Comparison of ENCODE assay signal across 12 cellular contexts in genomic region chr1:33128781-33129180, GRCh38. TPM values are rescaled to one million over a fixed set of nuclear protein-coding genes. Genes with fewer than 3 reads are reported as not detected.
DNase-seq lines count a peak whose midpoint lies in the region; ATAC-seq and TF ChIP-seq lines count a peak whose summit lies in the region.
"Had no signal": no experiment of that assay in that cellular context is flagged by ENCODE, and none has a peak within 500 bp of the region (broad histone marks: within the 10 kb centered on the region; RNA-seq: fewer than 3 reads in every experiment).

No MANE protein-coding gene starts in this region.

- no peak for ATAC-seq in CD8-positive, alpha-beta T cell
- ATAC-seq in activated CD8-positive, alpha-beta T cell treated with anti-CD3 and anti-CD28 coated beads for 36 hours, result no peak
- no peak for ATAC-seq in naive thymus-derived CD8-positive, alpha-beta T cell

- H3K9ac ChIP-seq in HUES48 (ENCODE audit: low read depth, low read length), result no peak overlapping the region

- no peaks in the 10 kb centered on the region for H3K27me3 ChIP-seq in CD8-positive, alpha-beta T cell (ENCODE audit: insufficient read depth, low read length)
- no peaks in the 10 kb centered on the region for H3K27me3 ChIP-seq in HUES48 (ENCODE audit: control insufficient read depth, insufficient read depth, low read length)
- H3K27me3 ChIP-seq: sigmoid colon had no signal

- H3K4me3 ChIP-seq in CD8-positive, alpha-beta T cell (ENCODE audit: low read depth, low read length), result no peak overlapping the region
- H3K4me3 ChIP-seq in HUES48 (ENCODE audit: low read depth, low read length), result 0 out of 2 replicates have a peak overlapping the region, but pooled peaks have one; percentile 18
- H3K4me3 ChIP-seq: sigmoid colon had no signal

- peaks cover 57% of the 10 kb centered on the region for H3K4me1 Mint-ChIP-seq in CD8-positive, alpha-beta T cell (ENCODE audit: low read depth)
- peaks cover 51% of the 10 kb centered on the region for H3K4me1 Mint-ChIP-seq in activated CD8-positive, alpha-beta T cell treated with anti-CD3 and anti-CD28 coated beads for 36 hours (ENCODE audit: low read depth)
- peaks cover 28 to 60% (median 53%) of the 10 kb centered on the region in 4 donors for H3K4me1 Mint-ChIP-seq in naive thymus-derived CD8-positive, alpha-beta T cell

- H3K27ac ChIP-seq in CD8-positive, alpha-beta T cell (ENCODE audit: low read depth, low read length), result no peak overlapping the region
- no peak overlapping the region for H3K27ac ChIP-seq in HUES48 (ENCODE audit: low read depth, low read length)

- CTCF ChIA-PET in CD8-positive, alpha-beta T cell (lab: Charles Lee), result interaction anchor here (4.4 kb wide), 1 partner anchor 34 kb away, joined by 33 read pairs; no protein-coding TSS in a partner anchor
- CTCF ChIA-PET in activated CD8-positive, alpha-beta T cell treated with anti-CD3 and anti-CD28 coated beads for 36 hours (lab: Charles Lee), result interaction anchor here (1.6 kb wide), 1 partner anchor 44 kb away, joined by 3 read pairs; no protein-coding TSS in a partner anchor

- intact Hi-C loops in CD8-positive, alpha-beta T cell (cut with DNase I, micrococcal nuclease), result loop anchor here in 1 of 2 experiments (5.0 to 10.0 kb wide), 4 partner anchors 224 to 1484 kb away; partner anchors contain the start of genes PEF1, S100PBP, YARS1 and ZSCAN20
- intact Hi-C loops in activated CD8-positive, alpha-beta T cell treated with anti-CD3 and anti-CD28 coated beads for 36 hours (cut with micrococcal nuclease), result no loop called here

- H3K27ac Mint-ChIP-seq in CD8-positive, alpha-beta T cell, result peak overlapping the region; percentile 88
- H3K27ac Mint-ChIP-seq in activated CD8-positive, alpha-beta T cell treated with anti-CD3 and anti-CD28 coated beads for 36 hours, result peak overlapping the region; percentile 97
- peak overlapping the region; percentile 50 to 94 (median 89) for H3K27ac Mint-ChIP-seq in naive thymus-derived CD8-positive, alpha-beta T cell
- H3K27ac Mint-ChIP-seq: nephron progenitor cell had no signal

- H3K4me3 Mint-ChIP-seq in CD8-positive, alpha-beta T cell, result peak overlapping the region; percentile 42
- peak overlapping the region; percentile 93 for H3K4me3 Mint-ChIP-seq in activated CD8-positive, alpha-beta T cell treated with anti-CD3 and anti-CD28 coated beads for 36 hours
- peak overlapping the region; percentile 35 to 97 (median 81) for H3K4me3 Mint-ChIP-seq in naive thymus-derived CD8-positive, alpha-beta T cell
- H3K4me3 Mint-ChIP-seq: nephron progenitor cell had no signal

- POLR2A ChIA-PET in CD8-positive, alpha-beta T cell (lab: Charles Lee), result no interaction called here
- POLR2A ChIA-PET in activated CD8-positive, alpha-beta T cell treated with anti-CD3 and anti-CD28 coated beads for 36 hours (lab: Charles Lee), result interaction anchor here (1.3 kb wide), 1 partner anchor 53 kb away, joined by 4 read pairs; the partner anchor contains the start of gene TRIM62
- POLR2A ChIA-PET in naive thymus-derived CD8-positive, alpha-beta T cell (lab: Charles Lee), result no interaction called here

- peaks cover 30% of the 10 kb centered on the region for H3K36me3 Mint-ChIP-seq in CD8-positive, alpha-beta T cell
- peaks cover 18% of the 10 kb centered on the region for H3K36me3 Mint-ChIP-seq in activated CD8-positive, alpha-beta T cell treated with anti-CD3 and anti-CD28 coated beads for 36 hours (ENCODE audit: low read depth)
- peaks cover 0 to 2% (median 0%) of the 10 kb centered on the region in 3 donors for H3K36me3 Mint-ChIP-seq in naive thymus-derived CD8-positive, alpha-beta T cell

- no peaks in the 10 kb centered on the region for H3K36me3 ChIP-seq in CD8-positive, alpha-beta T cell (ENCODE audit: insufficient read depth, low read length)
- H3K36me3 ChIP-seq in HUES48 (ENCODE audit: control insufficient read depth, insufficient read depth, low read length), result no peaks in the 10 kb centered on the region
- H3K36me3 ChIP-seq: sigmoid colon had no signal

- no peaks in the 10 kb centered on the region for H3K9me3 Mint-ChIP-seq in CD8-positive, alpha-beta T cell
- no peaks in the 10 kb centered on the region for H3K9me3 Mint-ChIP-seq in activated CD8-positive, alpha-beta T cell treated with anti-CD3 and anti-CD28 coated beads for 36 hours
- H3K9me3 Mint-ChIP-seq in naive thymus-derived CD8-positive, alpha-beta T cell, result no peaks in the 10 kb centered on the region

- no peaks in the 10 kb centered on the region for H3K9me3 ChIP-seq in CD8-positive, alpha-beta T cell (ENCODE audit: low read length)
- no peaks in the 10 kb centered on the region for H3K9me3 ChIP-seq in HUES48 (ENCODE audit: control insufficient read depth, insufficient read depth, low read length)
- H3K9me3 ChIP-seq: sigmoid colon had no signal

- no peak for TF ChIP-seq CTCF in CD8-positive, alpha-beta T cell (IDR thresholded peaks at IDR 0.05)
- TF ChIP-seq CTCF in activated CD8-positive, alpha-beta T cell treated with anti-CD3 and anti-CD28 coated beads for 36 hours (IDR thresholded peaks at IDR 0.05), result no peak

- H3K27me3 Mint-ChIP-seq in CD8-positive, alpha-beta T cell (ENCODE audit: low read depth), result no peaks in the 10 kb centered on the region
- H3K27me3 Mint-ChIP-seq in activated CD8-positive, alpha-beta T cell treated with anti-CD3 and anti-CD28 coated beads for 36 hours, result no peaks in the 10 kb centered on the region
- H3K27me3 Mint-ChIP-seq in naive thymus-derived CD8-positive, alpha-beta T cell, result no peaks in the 10 kb centered on the region

- peaks cover 26% of the 10 kb centered on the region for H3K4me1 ChIP-seq in CD8-positive, alpha-beta T cell (ENCODE audit: insufficient read depth, low read length)
- peaks cover 16% of the 10 kb centered on the region for H3K4me1 ChIP-seq in HUES48 (ENCODE audit: control insufficient read depth, insufficient read depth, low read length)

- DNase-seq in CD8-positive, alpha-beta T cell, result peak in 1 of 7 experiments; percentile 38
- DNase-seq in activated CD8-positive, alpha-beta T cell treated with anti-CD3 and anti-CD28 coated beads for 36 hours, result no peak
- DNase-seq in naive thymus-derived CD8-positive, alpha-beta T cell, result no peak
- DNase-seq in hypothalamus (lab: John Stamatoyannopoulos, UW) (no peak), SIG-M5 (lab: John Stamatoyannopoulos, UW) (no peak), CD1c-positive myeloid dendritic cell (ENCODE audit: extremely low spot score) (no peak)
- DNase-seq: COR-L47, MV-4-11, NCI-H345, nephron progenitor cell, sigmoid colon had no signal

RNA-seq across cellular contexts. Expression of gene AZIN2, which starts 47.8 kb away (rescaled TPM):
- total RNA-seq in CD8-positive, alpha-beta T cell, result 1 to 10 TPM; 3.5 to 4.1 TPM
- total RNA-seq in activated CD8-positive, alpha-beta T cell treated with anti-CD3 and anti-CD28 coated beads for 36 hours, result 1 to 10 TPM; 2.5 TPM
- 10 to 100 TPM; 10.6 to 11.3 TPM for total RNA-seq in naive thymus-derived CD8-positive, alpha-beta T cell
- 10 to 100 TPM in 1 of 3 donors, 1 to 10 TPM in 2; 5.9 to 11.1 (median 7.8) TPM for polyA plus RNA-seq in naive thymus-derived CD8-positive, alpha-beta T cell

RNA-seq across cellular contexts. Expression of gene TRIM62, which starts 53.1 kb away (rescaled TPM):
- total RNA-seq in CD8-positive, alpha-beta T cell, result 10 to 100 TPM; 14.3 to 14.8 TPM
- 1 to 10 TPM; 3.8 to 5.2 TPM for total RNA-seq in activated CD8-positive, alpha-beta T cell treated with anti-CD3 and anti-CD28 coated beads for 36 hours
- total RNA-seq in naive thymus-derived CD8-positive, alpha-beta T cell, result 10 to 100 TPM; 15.5 to 17.6 TPM
- 1 to 10 TPM; 2.7 to 4.7 (median 4.0) TPM for polyA plus RNA-seq in naive thymus-derived CD8-positive, alpha-beta T cell

Comparison
In these comparisons a context has a peak if more than half of its experiments do, and no peak if none do; other contexts are left out.
1. H3K4me3 Mint-ChIP-seq: peak in every context shown above with its lines; median percentile 93 in activated CD8-positive, alpha-beta T cell treated with anti-CD3 and anti-CD28 coated beads for 36 hours; 81 in naive thymus-derived CD8-positive, alpha-beta T cell; 42 in CD8-positive, alpha-beta T cell.